ENCODE assay signal across 1 cellular context in the genomic region with DNA sequence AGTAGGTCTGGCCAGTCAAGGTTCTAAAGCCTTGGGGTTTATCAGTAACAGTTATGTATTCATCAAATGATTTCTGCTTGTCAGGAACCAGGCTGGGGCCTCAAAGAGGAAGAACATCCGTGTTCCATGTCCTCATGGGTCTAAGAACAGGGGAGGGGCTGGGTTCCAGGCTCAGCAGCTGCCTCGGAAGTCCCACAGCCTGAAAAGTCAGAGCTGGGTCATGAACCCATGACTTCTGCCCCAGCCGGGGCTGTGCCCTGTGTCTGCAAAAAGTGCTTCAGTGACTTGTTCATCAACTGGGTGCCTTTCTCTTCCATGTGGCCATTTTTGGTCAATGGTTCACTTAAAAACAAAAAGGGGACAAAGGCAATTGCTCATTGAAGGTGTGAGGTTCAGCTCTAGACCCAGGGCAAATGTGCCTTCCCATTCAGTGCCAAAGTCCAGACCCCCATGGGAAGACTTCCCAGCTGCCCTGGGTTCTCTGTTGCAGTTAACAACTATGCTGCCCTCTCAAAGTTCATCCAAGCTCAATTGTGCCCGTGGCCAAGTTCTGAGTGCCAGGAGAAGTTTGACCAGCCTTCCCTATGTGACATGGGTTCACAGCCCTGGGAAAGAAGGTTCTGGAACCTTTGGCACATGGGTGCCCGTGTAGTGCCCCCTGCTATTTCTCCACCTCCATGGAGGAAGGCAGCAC.
A peak's percentile ranks its signal among the peaks of the same experiment; 100 is the strongest.
TF ChIP-seq lines count a peak whose summit lies in the region.

No MANE protein-coding gene starts in this region.

TF ChIP-seq in K562, 482 proteins besides CTCF, POLR2A, EP300 and RAD21:
- TF ChIP-seq KDM4B (IDR thresholded peaks at IDR 0.05; ENCODE audit: borderline replicate concordance in 2 of 2, low read depth in 1 of 2): no peak
- peak; percentile 56 for TF ChIP-seq ZKSCAN1 (IDR thresholded peaks at IDR 0.05; ENCODE audit: low read depth, low read length)
